8 cellular contexts compared by ENCODE assay signal in genomic region chr5:178204205-178205009, GRCh38. TPM values are rescaled to one million over a fixed set of nuclear protein-coding genes. Genes with fewer than 3 reads are reported as not detected.
DNase-seq lines count a peak whose midpoint lies in the region; ATAC-seq and TF ChIP-seq lines count a peak whose summit lies in the region.

TSS of gene HNRNPAB (plus strand) at chr5:178204533. CDS start at chr5:178204838, 305 bp downstream.

- H3K36me3 Mint-ChIP-seq in CD8-positive, alpha-beta T cell = peaks cover 36% of the 10 kb centered on the region

- peak; percentile 92 to 99 (median 95) for DNase-seq in CD8-positive, alpha-beta T cell
- DNase-seq in HS-27A (ENCODE audit: low read depth) = peak; percentile 73
- DNase-seq in NK-92 (lab: John Stamatoyannopoulos, UW; ENCODE audit: unreplicated experiment) = peak; percentile 60
- peak; percentile 99 for DNase-seq in activated CD8-positive, alpha-beta memory T cell treated with anti-CD3 and anti-CD28 coated beads for 24 hours
- DNase-seq in effector memory CD4-positive, alpha-beta T cell = peak; percentile 92 to 97 (median 93)
- DNase-seq in medulla oblongata (ENCODE audit: extremely low spot score) = peak; percentile 97
- peak; percentile 92 for DNase-seq in stimulated activated CD8-positive, alpha-beta memory T cell treated with anti-CD3 and anti-CD28 coated beads, Interleukin-12 subunit alpha, Interleukin-12 subunit beta, amount 100 ng/mL, for 1 hour (ENCODE audit: low read depth)

- H3K36me3 ChIP-seq in CD8-positive, alpha-beta T cell (ENCODE audit: insufficient read depth, low read length) = peaks cover 27% of the 10 kb centered on the region
- peaks cover 29% of the 10 kb centered on the region for H3K36me3 ChIP-seq in effector memory CD4-positive, alpha-beta T cell (ENCODE audit: control insufficient read depth, insufficient read depth, low read length)

- H3K4me1 ChIP-seq in CD8-positive, alpha-beta T cell (ENCODE audit: insufficient read depth, low read length) = peaks cover 28% of the 10 kb centered on the region
- H3K4me1 ChIP-seq in effector memory CD4-positive, alpha-beta T cell (ENCODE audit: control insufficient read depth, insufficient read depth, low read length, poor library complexity, severe bottlenecking) = peaks cover 19% of the 10 kb centered on the region

- POLR2A ChIA-PET in CD8-positive, alpha-beta T cell (lab: Charles Lee) = interaction anchor here (1.0 to 3.3 kb wide), 8 partner anchors 11 to 81 kb away, joined by 3 to 25 read pairs (median 5); partner anchors contain the start of gene NHP2

- no peak for TF ChIP-seq CTCF in CD8-positive, alpha-beta T cell (IDR thresholded peaks at IDR 0.05)

- CTCF ChIA-PET in CD8-positive, alpha-beta T cell (lab: Charles Lee) = interaction anchor here (1.1 to 1.2 kb wide), 2 partner anchors 9 to 128 kb away, joined by 3 to 4 read pairs; no protein-coding TSS in a partner anchor

- intact Hi-C loops in CD8-positive, alpha-beta T cell (cut with DNase I, micrococcal nuclease) = loop anchor here (1.0 kb wide), 3 partner anchors 28 to 423 kb away; partner anchors contain the start of genes NHP2 (in 2 of the 2), PHYKPL (in 2 of the 2) and CLK4 (in 1 of the 2)

- H3K27me3 Mint-ChIP-seq in CD8-positive, alpha-beta T cell (ENCODE audit: low read depth) = no peaks in the 10 kb centered on the region

- ATAC-seq in CD8-positive, alpha-beta T cell = peak; percentile 75
- ATAC-seq in GM19467 (IDR thresholded peaks at IDR 0.05; ENCODE audit: unreplicated experiment) = peak; percentile 85

- H3K27ac Mint-ChIP-seq in CD8-positive, alpha-beta T cell = peak within 1 kb of the TSS; percentile 98

- peak within 1 kb of the TSS; percentile 65 for H3K4me3 ChIP-seq in CD8-positive, alpha-beta T cell (ENCODE audit: low read depth, low read length)
- peak within 1 kb of the TSS; percentile 76 for H3K4me3 ChIP-seq in effector memory CD4-positive, alpha-beta T cell (ENCODE audit: insufficient read depth, low read depth, low read length, poor library complexity, severe bottlenecking)

- H3K4me3 Mint-ChIP-seq in CD8-positive, alpha-beta T cell = peak within 1 kb of the TSS; percentile 98

- H3K9me3 Mint-ChIP-seq in CD8-positive, alpha-beta T cell = no peaks in the 10 kb centered on the region

- peaks cover 42% of the 10 kb centered on the region for H3K4me1 Mint-ChIP-seq in CD8-positive, alpha-beta T cell (ENCODE audit: low read depth)

- no peaks in the 10 kb centered on the region for H3K9me3 ChIP-seq in CD8-positive, alpha-beta T cell (ENCODE audit: low read length)
- H3K9me3 ChIP-seq in effector memory CD4-positive, alpha-beta T cell (ENCODE audit: control insufficient read depth, low read length) = no peaks in the 10 kb centered on the region

- H3K27me3 ChIP-seq in CD8-positive, alpha-beta T cell (ENCODE audit: insufficient read depth, low read length) = no peaks in the 10 kb centered on the region
- no peaks in the 10 kb centered on the region for H3K27me3 ChIP-seq in effector memory CD4-positive, alpha-beta T cell (replicated peaks; ENCODE audit: control insufficient read depth, insufficient read depth, low read length, poor library complexity, severe bottlenecking)

- peak within 1 kb of the TSS; percentile 80 for H3K27ac ChIP-seq in CD8-positive, alpha-beta T cell (ENCODE audit: low read depth, low read length)
- peak within 1 kb of the TSS; percentile 80 for H3K27ac ChIP-seq in effector memory CD4-positive, alpha-beta T cell (ENCODE audit: insufficient read depth, low read length, poor library complexity, severe bottlenecking)

RNA-seq across cellular contexts. Expression of gene HNRNPAB, which starts in this region (rescaled TPM):
- total RNA-seq in CD8-positive, alpha-beta T cell = 10 to 100 TPM; 67.3 to 76.2 TPM

Comparison
In these comparisons a context has a peak if more than half of its experiments do, and no peak if none do; other contexts are left out.
1. Peak in every context shown above with its lines: DNase-seq, ATAC-seq, H3K4me3 ChIP-seq and H3K27ac ChIP-seq.